ENCODE assay signal across 8 cellular contexts in genomic region chr1:157163273-157164127, GRCh38. TPM values are rescaled to one million over a fixed set of nuclear protein-coding genes. Genes with fewer than 3 reads are reported as not detected.
A peak's percentile ranks its signal among the peaks of the same experiment; 100 is the strongest.
DNase-seq lines count a peak whose midpoint lies in the region; ATAC-seq, FAIRE-seq and TF ChIP-seq lines count a peak whose summit lies in the region.

No MANE protein-coding gene starts in this region.

- intact Hi-C loops in activated T-helper 2 cell treated with anti-CD3 and anti-CD28 coated beads, Interferon-gamma antibody, Interleukin-2, Interleukin-4, amounts not matched to agents 10 μg/mL and 5 μg/mL and 100 μg/mL, durations not matched to agents 14 hours and 24 hours and 36 hours (cut with micrococcal nuclease) = no loop called here
- intact Hi-C loops in pancreas (cut with DNase I) = loop anchor here in 1 of 3 donors (10.0 kb wide), 1 partner anchor 331 kb away; no protein-coding TSS in a partner anchor

- no peaks in the 10 kb centered on the region for H3K4me1 Mint-ChIP-seq in activated T-helper 2 cell treated with anti-CD3 and anti-CD28 coated beads, Interferon-gamma antibody, Interleukin-2, Interleukin-4, amounts not matched to agents 10 μg/mL and 5 μg/mL and 100 μg/mL, durations not matched to agents 14 hours and 24 hours and 36 hours (ENCODE audit: low read depth)

- H3K27ac ChIP-seq in DOHH2 (ENCODE audit: low read depth, low read length) (no peak overlapping the region), RWPE1 (no peak overlapping the region), pancreas (no peak overlapping the region), tibial nerve (no peak overlapping the region)

- H3K36me3 ChIP-seq in DOHH2 (ENCODE audit: control insufficient read depth, low read length) (no peaks in the 10 kb centered on the region), pancreas (no peaks in the 10 kb centered on the region), tibial nerve (no peaks in the 10 kb centered on the region)

- peak overlapping the region; percentile 37 for H3K4me3 Mint-ChIP-seq in activated T-helper 2 cell treated with anti-CD3 and anti-CD28 coated beads, Interferon-gamma antibody, Interleukin-2, Interleukin-4, amounts not matched to agents 10 μg/mL and 5 μg/mL and 100 μg/mL, durations not matched to agents 14 hours and 24 hours and 36 hours (ENCODE audit: low read depth)

- no peaks in the 10 kb centered on the region for H3K79me2 ChIP-seq in DOHH2 (ENCODE audit: control insufficient read depth, low read length)

- peaks cover 18% of the 10 kb centered on the region for H3K27me3 Mint-ChIP-seq in activated T-helper 2 cell treated with anti-CD3 and anti-CD28 coated beads, Interferon-gamma antibody, Interleukin-2, Interleukin-4, amounts not matched to agents 10 μg/mL and 5 μg/mL and 100 μg/mL, durations not matched to agents 14 hours and 24 hours and 36 hours (ENCODE audit: low read depth)

- peak; percentile 73 to 94 (median 90) for ATAC-seq in pancreas

- H4K20me1 ChIP-seq in DOHH2 (ENCODE audit: control insufficient read depth, insufficient read depth, low read depth, low read length) = no peaks in the 10 kb centered on the region

- CTCF ChIA-PET in RWPE1 (lab: Yijun Ruan, JAX) = interaction anchor here (0.7 to 1.1 kb wide), 2 partner anchors 74 to 1139 kb away, joined by 3 to 4 read pairs; no protein-coding TSS in a partner anchor

- H3F3A ChIP-seq in DOHH2 (ENCODE audit: control insufficient read depth, insufficient read depth) = no peaks in the 10 kb centered on the region

- no peak for FAIRE-seq in pancreas (lab: Jason Lieb, UNC)

- H3K36me3 Mint-ChIP-seq in activated T-helper 2 cell treated with anti-CD3 and anti-CD28 coated beads, Interferon-gamma antibody, Interleukin-2, Interleukin-4, amounts not matched to agents 10 μg/mL and 5 μg/mL and 100 μg/mL, durations not matched to agents 14 hours and 24 hours and 36 hours (ENCODE audit: low read depth) = no peaks in the 10 kb centered on the region

- H3K4me1 ChIP-seq in DOHH2 (ENCODE audit: control insufficient read depth, low read length) (peaks cover 10% of the 10 kb centered on the region), pancreas (no peaks in the 10 kb centered on the region), tibial nerve (peaks cover 0 to 3% (median 0%) of the 10 kb centered on the region in 4 donors)

- peaks cover 28% of the 10 kb centered on the region for H3K27me3 ChIP-seq in DOHH2 (ENCODE audit: control insufficient read depth, low read length)
- no peaks in the 10 kb centered on the region for H3K27me3 ChIP-seq in pancreas
- H3K27me3 ChIP-seq in tibial nerve = peaks cover 0 to 12% of the 10 kb centered on the region in 2 donors

- 6 to 9% methylated on average over 21 of the region's 21 CpGs for WGBS in pancreas, 2 donors
- 11 to 13% methylated on average over 18 to 19 of the region's 21 CpGs for WGBS in tibial nerve, 2 donors

- no peak overlapping the region for H3K27ac Mint-ChIP-seq in activated T-helper 2 cell treated with anti-CD3 and anti-CD28 coated beads, Interferon-gamma antibody, Interleukin-2, Interleukin-4, amounts not matched to agents 10 μg/mL and 5 μg/mL and 100 μg/mL, durations not matched to agents 14 hours and 24 hours and 36 hours

- TF ChIP-seq POLR2A in tibial nerve (IDR thresholded peaks at IDR 0.05) = no peak

- no peaks in the 10 kb centered on the region for H3K9me3 Mint-ChIP-seq in activated T-helper 2 cell treated with anti-CD3 and anti-CD28 coated beads, Interferon-gamma antibody, Interleukin-2, Interleukin-4, amounts not matched to agents 10 μg/mL and 5 μg/mL and 100 μg/mL, durations not matched to agents 14 hours and 24 hours and 36 hours

- POLR2A ChIA-PET in RWPE1 (lab: Yijun Ruan, JAX; ENCODE audit: low non-redundant PET) = no interaction called here

- DNase-seq in KBM-7 (peak; percentile 70), RWPE1 (ENCODE audit: low spot score) (peak; percentile 59), germinal center (ENCODE audit: low spot score) (peak; percentile 69), pancreas (peak; percentile 45 to 92 (median 80)), tibial nerve (ENCODE audit: low spot score in 2 of 2) (peak; percentile 45 to 64), epidermal melanocyte (ENCODE audit: insufficient read length, low spot score) (no peak)
- DNase-seq in activated T-helper 2 cell treated with anti-CD3 and anti-CD28 coated beads, Interferon-gamma antibody, Interleukin-2, Interleukin-4, amounts not matched to agents 10 μg/mL and 5 μg/mL and 100 μg/mL, durations not matched to agents 14 hours and 24 hours and 36 hours (ENCODE audit: low spot score) = peak; percentile 61

- TF ChIP-seq CTCF in DOHH2 (IDR thresholded peaks at IDR 0.05; ENCODE audit: low read depth, low read length, poor library complexity, severe bottlenecking) = peak; percentile 94
- TF ChIP-seq CTCF in RWPE1 (conservative IDR thresholded peaks at IDR 0.05; ENCODE audit: low read depth) = peak; percentile 95
- TF ChIP-seq CTCF in pancreas (IDR thresholded peaks at IDR 0.05) = peak; percentile 73 to 96 (median 90)
- TF ChIP-seq CTCF in tibial nerve (IDR thresholded peaks at IDR 0.05) = peak; percentile 63 to 93 (median 87)

- no peak overlapping the region for H3K4me3 ChIP-seq in DOHH2 (ENCODE audit: low read length)
- no peak overlapping the region for H3K4me3 ChIP-seq in pancreas
- no peak overlapping the region for H3K4me3 ChIP-seq in tibial nerve

- H3K9me2 ChIP-seq in DOHH2 (replicated peaks; ENCODE audit: control insufficient read depth, low read length) = no peaks in the 10 kb centered on the region

- no peak overlapping the region for H3K4me2 ChIP-seq in DOHH2 (ENCODE audit: low read length)

- no peak for TF ChIP-seq EP300 in tibial nerve (IDR thresholded peaks at IDR 0.05)

- in situ Hi-C loops in KBM-7 (cut with MboI; ENCODE audit: low pct_unique_long_range_greater_than_20kb, low sequenced_read_pairs) = loop anchor here (10.0 kb wide), 1 partner anchor 69 kb away; the partner anchor contains the start of gene ETV3L

- no peaks in the 10 kb centered on the region for H3K9me3 ChIP-seq in DOHH2 (ENCODE audit: control insufficient read depth, insufficient read depth, low read length)
- no peaks in the 10 kb centered on the region for H3K9me3 ChIP-seq in pancreas
- no peaks in the 10 kb centered on the region for H3K9me3 ChIP-seq in tibial nerve

RNA-seq across cellular contexts. Expression of gene ETV3, which starts 25.3 kb away (rescaled TPM):
- total RNA-seq in activated T-helper 2 cell treated with anti-CD3 and anti-CD28 coated beads, Interferon-gamma antibody, Interleukin-2, Interleukin-4, amounts not matched to agents 10 μg/mL and 5 μg/mL and 100 μg/mL, durations not matched to agents 14 hours and 24 hours and 36 hours = 240 TPM in 2 replicates
- total RNA-seq in pancreas (10 to 100 TPM in 1 of 6 donors, 1 to 10 TPM in 5; 6.4 to 12.9 (median 8.3) TPM), tibial nerve (10 to 100 TPM; 18.4 to 20.0 (median 19.1) TPM)
- polyA plus RNA-seq in pancreas = 1 to 10 TPM; 2.9 to 3.5 TPM

Comparison
In these comparisons a context has a peak if more than half of its experiments do, and no peak if none do; other contexts are left out.
1. RNA of gene ETV3, which starts 25.3 kb away (total RNA-seq): 240 TPM in activated T-helper 2 cell treated with anti-CD3 and anti-CD28 coated beads, Interferon-gamma antibody, Interleukin-2, Interleukin-4, amounts not matched to agents 10 μg/mL and 5 μg/mL and 100 μg/mL, durations not matched to agents 14 hours and 24 hours and 36 hours; 18.4 to 20.0 TPM in tibial nerve and 6.4 to 12.9 TPM in pancreas; every median in the first group is over 10 times any median in the second.
2. Peak in every context shown above with its lines, with median percentiles within 50 percentile points of each other: CTCF ChIP-seq.